8 cellular contexts compared by ENCODE assay signal in the genomic region with DNA sequence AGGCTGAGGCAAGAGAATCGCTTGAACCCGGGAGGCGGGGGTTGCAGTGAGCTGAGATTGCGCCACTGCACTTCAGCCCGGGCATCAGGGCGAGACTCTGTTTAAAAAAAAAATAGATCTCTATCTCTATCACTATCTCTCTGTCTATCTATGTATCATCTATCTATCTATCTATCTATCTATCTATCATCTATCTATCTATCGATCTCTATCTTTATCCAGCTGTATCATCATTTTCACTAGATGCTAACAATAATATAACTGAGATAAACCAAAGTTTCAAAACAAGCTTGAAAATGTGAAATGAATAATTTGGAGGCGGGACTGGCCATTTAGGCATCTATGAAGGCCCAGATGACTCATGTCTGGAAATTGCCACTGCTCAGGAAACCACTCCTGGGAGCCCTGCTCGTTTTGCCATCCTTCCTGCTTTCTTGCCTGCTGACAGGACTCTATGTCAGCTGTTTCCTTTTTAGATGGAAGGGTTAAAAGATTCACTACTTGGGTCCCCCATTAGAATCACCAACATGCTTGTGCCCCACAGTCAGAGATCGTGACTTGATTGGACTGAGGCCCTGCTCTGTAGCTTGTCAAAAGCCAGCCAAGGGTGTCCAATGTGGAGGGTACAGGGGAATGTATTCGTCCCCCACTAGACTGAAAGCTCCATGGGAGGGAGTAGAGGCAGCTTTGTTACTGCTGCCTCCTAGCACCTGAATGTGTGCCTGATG.
DNase-seq lines count a peak whose midpoint lies in the region; ATAC-seq and TF ChIP-seq lines count a peak whose summit lies in the region.

No MANE protein-coding gene starts in this region.

- H3K27ac Mint-ChIP-seq in activated naive CD4-positive, alpha-beta T cell treated with anti-CD3 and anti-CD28 coated beads, Interleukin-2, amount 50 U/mL, for 72 hours = peak overlapping the region; percentile 76 to 95

- no peaks in the 10 kb centered on the region for H3K36me3 ChIP-seq in left lung

- TF ChIP-seq CTCF in HFF-Myc (IDR thresholded peaks at IDR 0.05; ENCODE audit: low read depth, low read length, missing control alignments) (no peak), left lung (IDR thresholded peaks at IDR 0.05) (no peak)

- H3K36me3 Mint-ChIP-seq in activated naive CD4-positive, alpha-beta T cell treated with anti-CD3 and anti-CD28 coated beads, Interleukin-2, amount 50 U/mL, for 72 hours = peaks cover 0 to 20% of the 10 kb centered on the region in 2 donors

- peak overlapping the region; percentile 28 to 80 for H3K27ac ChIP-seq in left lung

- peaks cover 3 to 13% of the 10 kb centered on the region in 2 donors for H3K9me3 Mint-ChIP-seq in activated naive CD4-positive, alpha-beta T cell treated with anti-CD3 and anti-CD28 coated beads, Interleukin-2, amount 50 U/mL, for 72 hours

- peaks cover 48 to 100% of the 10 kb centered on the region in 2 donors for H3K4me1 ChIP-seq in left lung

- H3K27me3 ChIP-seq in left lung = no peaks in the 10 kb centered on the region

- DNase-seq in AG08395 (ENCODE audit: low spot score) = peak; percentile 85
- peak; percentile 37 for DNase-seq in HFF-Myc (ENCODE audit: extremely low read depth, low read depth)
- DNase-seq in activated naive CD4-positive, alpha-beta T cell treated with anti-CD3 and anti-CD28 coated beads, Interleukin-2, amount 50 U/mL, for 72 hours (ENCODE audit: low spot score in 2 of 2) = no peak
- peak in 1 of 2 donors; percentile 43 for DNase-seq in left lung
- DNase-seq in NCI-H82 (lab: John Stamatoyannopoulos, UW) = no peak
- no peak for DNase-seq in SHP77 treated with DMSO at 0.1 percent for 48 hours (lab: John Stamatoyannopoulos, UW)

- intact Hi-C loops in left lung (cut with DNase I) = no loop called here

- H3K4me3 ChIP-seq in HFF-Myc (replicated peaks; ENCODE audit: low read depth, low read length) (no peak overlapping the region), left lung (no peak overlapping the region)

- ATAC-seq in activated naive CD4-positive, alpha-beta T cell treated with anti-CD3 and anti-CD28 coated beads, Interleukin-2, amount 50 U/mL, for 72 hours = peak in 1 of 2 donors; percentile 38
- ATAC-seq in left lung (peak; percentile 47), GM21737 (IDR thresholded peaks at IDR 0.05; ENCODE audit: unreplicated experiment) (no peak), HG03097 (IDR thresholded peaks at IDR 0.05; ENCODE audit: low FRiP score, unreplicated experiment) (no peak)

- H3K9me3 ChIP-seq in left lung = no peaks in the 10 kb centered on the region

Comparison
In these comparisons a context has a peak if more than half of its experiments do, and no peak if none do; other contexts are left out.
1. DNase-seq: peak in AG08395 (single experiment) and HFF-Myc (single experiment); none in activated naive CD4-positive, alpha-beta T cell treated with anti-CD3 and anti-CD28 coated beads, Interleukin-2, amount 50 U/mL, for 72 hours (0 of 2), NCI-H82 (single experiment) and SHP77 treated with DMSO at 0.1 percent for 48 hours (single experiment).